ENCODE assay signal across 1 cellular context in the genomic region with DNA sequence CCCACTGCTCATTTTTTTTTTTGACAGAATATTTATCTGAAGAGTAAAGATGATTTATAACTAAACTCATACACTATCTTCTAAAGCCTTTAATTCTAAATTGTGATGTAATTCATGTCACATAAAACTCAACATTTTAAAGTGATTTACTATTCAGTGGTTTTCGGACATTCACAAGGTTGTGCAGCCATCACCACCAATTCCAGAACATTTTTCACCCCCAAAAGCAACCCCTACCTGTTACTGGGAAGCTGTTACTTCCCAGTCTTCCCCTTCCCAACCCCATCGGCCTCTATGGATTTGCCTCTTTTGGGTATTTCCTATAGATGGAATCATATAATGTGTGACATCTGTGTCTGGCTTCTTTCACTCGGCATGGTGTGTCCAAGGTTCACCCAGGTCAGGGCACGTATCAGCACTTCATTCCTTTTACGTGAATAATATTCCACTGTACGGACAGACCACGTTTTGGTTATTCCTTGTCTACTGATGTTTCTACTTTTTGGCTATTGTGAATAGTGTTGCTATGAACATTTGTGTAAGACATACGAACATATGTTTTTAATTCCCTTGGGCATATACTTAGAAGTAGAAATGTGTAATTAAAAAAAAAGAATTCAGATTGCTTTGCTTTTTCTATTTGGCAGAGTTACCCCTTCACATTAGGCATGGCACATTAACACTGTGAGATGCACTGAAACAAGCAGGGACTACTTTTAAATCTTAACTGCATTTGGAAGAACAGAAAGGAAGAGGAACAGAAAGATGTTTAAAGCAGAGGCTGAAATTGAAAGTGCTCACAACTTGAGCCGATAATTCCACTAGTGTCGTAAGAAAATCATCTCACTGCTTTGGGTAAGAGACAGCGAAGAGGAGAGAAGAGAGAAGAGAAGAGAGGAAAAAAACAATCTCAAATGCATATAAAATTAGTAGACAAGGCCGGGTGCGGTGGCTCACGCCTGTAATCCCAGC.
TF ChIP-seq lines count a peak whose summit lies in the region.

No MANE protein-coding gene starts in this region.

TF ChIP-seq in HEK293T, 16 proteins besides CTCF, POLR2A, EP300 and RAD21 (continued from another document):
- TF ChIP-seq, protein P1, sequence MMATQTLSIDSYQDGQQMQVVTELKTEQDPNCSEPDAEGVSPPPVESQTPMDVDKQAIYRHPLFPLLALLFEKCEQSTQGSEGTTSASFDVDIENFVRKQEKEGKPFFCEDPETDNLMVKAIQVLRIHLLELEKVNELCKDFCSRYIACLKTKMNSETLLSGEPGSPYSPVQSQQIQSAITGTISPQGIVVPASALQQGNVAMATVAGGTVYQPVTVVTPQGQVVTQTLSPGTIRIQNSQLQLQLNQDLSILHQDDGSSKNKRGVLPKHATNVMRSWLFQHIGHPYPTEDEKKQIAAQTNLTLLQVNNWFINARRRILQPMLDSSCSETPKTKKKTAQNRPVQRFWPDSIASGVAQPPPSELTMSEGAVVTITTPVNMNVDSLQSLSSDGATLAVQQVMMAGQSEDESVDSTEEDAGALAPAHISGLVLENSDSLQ (IDR thresholded peaks at IDR 0.05): no peak
